Comparison of ENCODE assay signal across 8 cellular contexts in genomic region chr7:6705959-6706665, GRCh38. TPM values are rescaled to one million over a fixed set of nuclear protein-coding genes. Genes with fewer than 3 reads are reported as not detected.
DNase-seq lines count a peak whose midpoint lies in the region; ATAC-seq, FAIRE-seq and TF ChIP-seq lines count a peak whose summit lies in the region.

No MANE protein-coding gene starts in this region.

- ATAC-seq in HG02763 (IDR thresholded peaks at IDR 0.05; ENCODE audit: unreplicated experiment): peak; percentile 25
- peak; percentile 18 to 56 (median 38) for ATAC-seq in pancreas

- H3K4me1 ChIP-seq in pancreas: peaks cover 3 to 9% (median 4%) of the 10 kb centered on the region in 3 donors

- H3K27me3 ChIP-seq in pancreas: peaks cover 0 to 3% (median 0%) of the 10 kb centered on the region in 4 donors

- H3K27ac ChIP-seq in pancreas: peak overlapping the region; percentile 57 to 81 (median 66)

- H3K4me3 ChIP-seq in pancreas: peak overlapping the region; percentile 78 to 98 (median 84)

- peaks cover 0 to 11% (median 7%) of the 10 kb centered on the region in 3 donors for H3K36me3 ChIP-seq in pancreas

- FAIRE-seq in pancreas (lab: Jason Lieb, UNC): no peak

- TF ChIP-seq CTCF in pancreas (IDR thresholded peaks at IDR 0.05): no peak

- no peaks in the 10 kb centered on the region for H3K9me3 ChIP-seq in pancreas

- DNase-seq in NCI-H345 (lab: John Stamatoyannopoulos, UW): peak; percentile 13
- no peak for DNase-seq in NCI-H345 treated with DMSO at 0.1 percent for 48 hours (lab: John Stamatoyannopoulos, UW; ENCODE audit: unreplicated experiment)
- DNase-seq in NCI-H69 (lab: John Stamatoyannopoulos, UW): peak; percentile 48
- DNase-seq in activated effector memory CD4-positive, alpha-beta T cell treated with anti-CD3 and anti-CD28 coated beads, Interleukin-2, amount 50 U/mL, for 16 hours: peak; percentile 75
- peak; percentile 28 for DNase-seq in germinal center (ENCODE audit: low spot score)
- DNase-seq in pancreas: peak; percentile 25 to 81 (median 41)
- no peak for DNase-seq in H4 (ENCODE audit: low spot score)

- 1% methylated on average over 44 to 47 of the region's 47 CpGs for WGBS in pancreas, 2 donors

- intact Hi-C loops in pancreas (cut with DNase I): no loop called here

RNA-seq across cellular contexts. Expression of gene ZNF12, which starts 0.6 kb away (rescaled TPM):
- 10 to 100 TPM in 3 of 6 donors, 1 to 10 TPM in 3; 7.9 to 15.3 (median 10.2) TPM for total RNA-seq in pancreas
- polyA plus RNA-seq in pancreas: 1 to 10 TPM; 5.9 to 7.2 TPM
- total RNA-seq in H4 (2014; rRNA removed; shearing (Covaris generic)): 17.5 and 27.3 TPM in 2 replicates

RNA-seq across cellular contexts. Expression of gene RSPH10B2, which starts 47.8 kb away (rescaled TPM):
- total RNA-seq in pancreas: under 1 TPM in 2 of 6 donors, not detected in 4; 0.06 to 0.37 TPM
- polyA plus RNA-seq in pancreas: not detected
- 0.06 TPM in 1 of 2 replicates, not detected in the other for total RNA-seq in H4 (2014; rRNA removed; shearing (Covaris generic))

Comparison
In these comparisons a context has a peak if more than half of its experiments do, and no peak if none do; other contexts are left out.
1. DNase-seq: peak in NCI-H345 (single experiment), NCI-H69 (single experiment), activated effector memory CD4-positive, alpha-beta T cell treated with anti-CD3 and anti-CD28 coated beads, Interleukin-2, amount 50 U/mL, for 16 hours (single experiment), germinal center (single experiment) and pancreas (6 of 6); none in NCI-H345 treated with DMSO at 0.1 percent for 48 hours (single experiment) and H4 (single experiment).